Comparison of ENCODE assay signal across 12 cellular contexts in genomic region chr2:105809099-105809473, GRCh38.
DNase-seq lines count a peak whose midpoint lies in the region; ATAC-seq and TF ChIP-seq lines count a peak whose summit lies in the region.
"Had no signal": no experiment of that assay in that cellular context is flagged by ENCODE, and none has a peak within 500 bp of the region (broad histone marks: within the 10 kb centered on the region; RNA-seq: fewer than 3 reads in every experiment).

No MANE protein-coding gene starts in this region.

- BruUV-seq in mammary epithelial cell (replicated peaks; lab: Mats Ljungman, UMichigan) (no TSS peak), MCF 10A (replicated peaks; lab: Mats Ljungman, UMichigan) (no TSS peak)

- no peak overlapping the region for H3K4me2 ChIP-seq in mammary epithelial cell (ENCODE audit: insufficient read depth, low read depth, low read length)

- no peak overlapping the region for H3K27ac ChIP-seq in mammary epithelial cell (ENCODE audit: insufficient read depth, low read depth, low read length)
- H3K27ac ChIP-seq: GM23248, SJCRH30 had no signal

- no peak overlapping the region for H2AFZ ChIP-seq in mammary epithelial cell (ENCODE audit: low read depth, low read length)
- H2AFZ ChIP-seq: GM23248 had no signal

- intact Hi-C loops in mammary epithelial cell (cut with micrococcal nuclease) = no loop called here
- intact Hi-C loops in MCF 10A (cut with micrococcal nuclease) = no loop called here

- DNase-seq in mammary epithelial cell (peak; percentile 63), MCF 10A (ENCODE audit: unreplicated experiment) (no peak), NCI-H446 (lab: John Stamatoyannopoulos, UW) (no peak), RPMI8226 (no peak)
- no peak for DNase-seq in activated naive CD8-positive, alpha-beta T cell treated with anti-CD3 and anti-CD28 coated beads, Interleukin-2, amount 50 U/mL, for 24 hours
- peak in 1 of 2 donors; percentile 71 for DNase-seq in stimulated activated naive CD8-positive, alpha-beta T cell treated with anti-CD3 and anti-CD28 coated beads, Interleukin-15, amount 100 ng/mL, for 72 hours
- DNase-seq: GM23248, NCI-H1930, nephron progenitor cell, SJCRH30 had no signal

- no peak overlapping the region for H3K4me3 Mint-ChIP-seq in MCF 10A (ENCODE audit: unreplicated experiment)
- peak overlapping the region; percentile 12 for H3K4me3 Mint-ChIP-seq in activated naive CD8-positive, alpha-beta T cell treated with anti-CD3 and anti-CD28 coated beads, Interleukin-2, amount 50 U/mL, for 24 hours
- peak overlapping the region in 1 of 2 donors; percentile 60 for H3K4me3 Mint-ChIP-seq in stimulated activated naive CD8-positive, alpha-beta T cell treated with anti-CD3 and anti-CD28 coated beads, Interleukin-15, amount 100 ng/mL, for 72 hours
- H3K4me3 Mint-ChIP-seq: nephron progenitor cell had no signal

- WGBS in mammary epithelial cell (ENCODE audit: low coverage, missing lambda C conversion rate) = 90% methylated on average over 4 of the region's 4 CpGs

- peaks cover 36% of the 10 kb centered on the region for H3K4me1 ChIP-seq in mammary epithelial cell (ENCODE audit: insufficient read depth, low read length)

- TF ChIP-seq CTCF in mammary epithelial cell (conservative IDR thresholded peaks at IDR 0.05 in 1 of 2, IDR thresholded peaks at IDR 0.05 in 1 of 2; ENCODE audit: extremely low read depth in 1 of 2, insufficient read depth in 1 of 2, low read depth in 1 of 2, low read length in 2 of 2) (no peak), MCF 10A (IDR thresholded peaks at IDR 0.05; ENCODE audit: unreplicated experiment) (no peak)

- no peaks in the 10 kb centered on the region for H3K9me3 Mint-ChIP-seq in MCF 10A (ENCODE audit: unreplicated experiment)
- H3K9me3 Mint-ChIP-seq in activated naive CD8-positive, alpha-beta T cell treated with anti-CD3 and anti-CD28 coated beads, Interleukin-2, amount 50 U/mL, for 24 hours = peaks cover 6% of the 10 kb centered on the region
- H3K9me3 Mint-ChIP-seq in stimulated activated naive CD8-positive, alpha-beta T cell treated with anti-CD3 and anti-CD28 coated beads, Interleukin-15, amount 100 ng/mL, for 72 hours = peaks cover 8 to 15% of the 10 kb centered on the region in 2 donors
- H3K9me3 Mint-ChIP-seq: nephron progenitor cell had no signal

- POLR2A ChIA-PET in MCF 10A (lab: Yijun Ruan, JAX) = interaction anchor here (0.6 kb wide), 1 partner anchor 12 kb away, joined by 3 read pairs; no protein-coding TSS in a partner anchor

- dilution Hi-C loops in mammary epithelial cell (cut with HindIII; ENCODE audit: low sequenced_read_pairs) = no loop called here

- no peak overlapping the region for H3K27ac Mint-ChIP-seq in MCF 10A (ENCODE audit: low read depth, unreplicated experiment)
- H3K27ac Mint-ChIP-seq in activated naive CD8-positive, alpha-beta T cell treated with anti-CD3 and anti-CD28 coated beads, Interleukin-2, amount 50 U/mL, for 24 hours = peak overlapping the region; percentile 94
- H3K27ac Mint-ChIP-seq in stimulated activated naive CD8-positive, alpha-beta T cell treated with anti-CD3 and anti-CD28 coated beads, Interleukin-15, amount 100 ng/mL, for 72 hours = peak overlapping the region; percentile 29 to 95

- H3K9ac ChIP-seq in mammary epithelial cell (ENCODE audit: insufficient read depth, low read length) = no peak overlapping the region
- H3K9ac ChIP-seq: GM23248 had no signal

- H3K9me3 ChIP-seq in mammary epithelial cell (replicated peaks; ENCODE audit: insufficient read depth, low read length) = no peaks in the 10 kb centered on the region
- H3K9me3 ChIP-seq: SJCRH30 had no signal

- peaks cover 96% of the 10 kb centered on the region for H3K79me2 ChIP-seq in mammary epithelial cell (ENCODE audit: insufficient read depth, low read length)

- no peaks in the 10 kb centered on the region for H4K20me1 ChIP-seq in mammary epithelial cell (ENCODE audit: insufficient read depth, low read length)

- peaks cover 9% of the 10 kb centered on the region for H3K4me1 Mint-ChIP-seq in MCF 10A (ENCODE audit: insufficient read depth, unreplicated experiment)
- peaks cover 96% of the 10 kb centered on the region for H3K4me1 Mint-ChIP-seq in activated naive CD8-positive, alpha-beta T cell treated with anti-CD3 and anti-CD28 coated beads, Interleukin-2, amount 50 U/mL, for 24 hours
- peaks cover 99% of the 10 kb centered on the region for H3K4me1 Mint-ChIP-seq in stimulated activated naive CD8-positive, alpha-beta T cell treated with anti-CD3 and anti-CD28 coated beads, Interleukin-15, amount 100 ng/mL, for 72 hours

- H3K27me3 ChIP-seq in mammary epithelial cell (ENCODE audit: insufficient read depth, low read length) = no peaks in the 10 kb centered on the region
- H3K27me3 ChIP-seq: SJCRH30 had no signal

- H3K27me3 Mint-ChIP-seq in MCF 10A (ENCODE audit: insufficient read depth, unreplicated experiment) = no peaks in the 10 kb centered on the region
- no peaks in the 10 kb centered on the region for H3K27me3 Mint-ChIP-seq in activated naive CD8-positive, alpha-beta T cell treated with anti-CD3 and anti-CD28 coated beads, Interleukin-2, amount 50 U/mL, for 24 hours
- H3K27me3 Mint-ChIP-seq in stimulated activated naive CD8-positive, alpha-beta T cell treated with anti-CD3 and anti-CD28 coated beads, Interleukin-15, amount 100 ng/mL, for 72 hours = no peaks in the 10 kb centered on the region

- in situ Hi-C loops in mammary epithelial cell (cut with MboI; ENCODE audit: low sequenced_read_pairs in 2 of 2) = no loop called here

- ATAC-seq in HG03378 (IDR thresholded peaks at IDR 0.05; ENCODE audit: unreplicated experiment) = peak; percentile 48
- peak; percentile 85 for ATAC-seq in activated naive CD8-positive, alpha-beta T cell treated with anti-CD3 and anti-CD28 coated beads, Interleukin-2, amount 50 U/mL, for 24 hours
- peak; percentile 91 for ATAC-seq in stimulated activated naive CD8-positive, alpha-beta T cell treated with anti-CD3 and anti-CD28 coated beads, Interleukin-15, amount 100 ng/mL, for 72 hours
- no peak for ATAC-seq in HG02938 (IDR thresholded peaks at IDR 0.05; ENCODE audit: unreplicated experiment)

- CTCF ChIA-PET in mammary epithelial cell (lab: Charles Lee; ENCODE audit: low non-redundant PET) (no interaction called here), MCF 10A (lab: Yijun Ruan, JAX) (no interaction called here)

- no peak overlapping the region for H3K4me3 ChIP-seq in mammary epithelial cell (replicated peaks in 1 of 3; ENCODE audit: insufficient read depth in 1 of 3, low read depth in 2 of 3, low read length in 3 of 3)
- H3K4me3 ChIP-seq: GM23248, SJCRH30 had no signal

- H3K36me3 ChIP-seq in mammary epithelial cell (ENCODE audit: insufficient read depth, low read length) = no peaks in the 10 kb centered on the region
- H3K36me3 ChIP-seq: SJCRH30 had no signal

- H3K36me3 Mint-ChIP-seq in MCF 10A (ENCODE audit: insufficient read depth, unreplicated experiment) = peaks cover 5% of the 10 kb centered on the region
- peaks cover 45% of the 10 kb centered on the region for H3K36me3 Mint-ChIP-seq in activated naive CD8-positive, alpha-beta T cell treated with anti-CD3 and anti-CD28 coated beads, Interleukin-2, amount 50 U/mL, for 24 hours (ENCODE audit: low read depth)
